26 cellular contexts compared by ENCODE assay signal in genomic region chr12:68490476-68490875, GRCh38.
DNase-seq lines count a peak whose midpoint lies in the region; ATAC-seq, FAIRE-seq and TF ChIP-seq lines count a peak whose summit lies in the region.
"Had no signal": no experiment of that assay in that cellular context is flagged by ENCODE, and none has a peak within 500 bp of the region (broad histone marks: within the 10 kb centered on the region; RNA-seq: fewer than 3 reads in every experiment).

No MANE protein-coding gene starts in this region.

- H2BK15ac ChIP-seq in H1 (ENCODE audit: low read length), result no peak overlapping the region

- FAIRE-seq in H1 (lab: Jason Lieb, UNC), result no peak
- FAIRE-seq: GM12878, H54, HepG2 had no signal

- H3K4me2 ChIP-seq in H1 (ENCODE audit: insufficient read depth in 1 of 2, low read depth in 2 of 2, low read length in 2 of 2), result no peak overlapping the region
- no peak overlapping the region for H3K4me2 ChIP-seq in neural cell (ENCODE audit: low read length)
- H3K4me2 ChIP-seq in OCI-LY7 (ENCODE audit: low read length), result no peak overlapping the region

- no peak overlapping the region for H3K18ac ChIP-seq in H1 (ENCODE audit: extremely low read depth, low read length)

- H3K4me3 ChIP-seq in H1 (ENCODE audit: extremely low read depth in 1 of 4, insufficient read depth in 2 of 4, low read depth in 3 of 4, low read length in 4 of 4), result no peak overlapping the region
- no peak overlapping the region for H3K4me3 ChIP-seq in neural cell (ENCODE audit: low read length)
- H3K4me3 ChIP-seq in OCI-LY7 (ENCODE audit: low read depth, low read length, poor library complexity, severe bottlenecking), result no peak overlapping the region
- H3K4me3 ChIP-seq: GM12878, SJCRH30 had no signal

- 83% methylated on average over 1 of the region's 1 CpG; no CpG with 5 or more reads in 1 of the 2 experiments for WGBS in H1 (ENCODE audit: extremely low coverage in 1 of 2, insufficient coverage in 1 of 2, insufficient read length in 1 of 2, insufficient replicate concordance in 2 of 2, low coverage in 1 of 2, low lambda C conversion rate in 2 of 2, missing lambda C conversion rate in 1 of 2), 2 experiments

- no peaks in the 10 kb centered on the region for H3F3A ChIP-seq in neural cell (ENCODE audit: insufficient read depth, low read length, poor library complexity, severe bottlenecking)

- no peak overlapping the region for H4K5ac ChIP-seq in H1 (ENCODE audit: insufficient read length, low read depth, low read length)

- H3K27ac Mint-ChIP-seq in activated naive CD8-positive, alpha-beta T cell treated with anti-CD3 and anti-CD28 coated beads, Interleukin-2, amount 50 U/mL, for 24 hours, result peak overlapping the region; percentile 20
- H3K27ac Mint-ChIP-seq in activated naive CD8-positive, alpha-beta T cell treated with anti-CD3 and anti-CD28 coated beads for 36 hours, result no peak overlapping the region
- H3K27ac Mint-ChIP-seq: CD4-positive, CD25-positive, alpha-beta regulatory T cell had no signal

- peaks cover 13% of the 10 kb centered on the region for H3K4me1 Mint-ChIP-seq in activated naive CD8-positive, alpha-beta T cell treated with anti-CD3 and anti-CD28 coated beads, Interleukin-2, amount 50 U/mL, for 24 hours
- H3K4me1 Mint-ChIP-seq in activated naive CD8-positive, alpha-beta T cell treated with anti-CD3 and anti-CD28 coated beads for 36 hours, result peaks cover 11% of the 10 kb centered on the region

- H4K91ac ChIP-seq in H1 (replicated peaks; ENCODE audit: insufficient read length, low read length), result no peak overlapping the region

- H3K79me2 ChIP-seq in H1 (ENCODE audit: control insufficient read depth in 1 of 2, insufficient read depth in 2 of 2, low read length in 2 of 2) (no peaks in the 10 kb centered on the region), neural cell (replicated peaks; ENCODE audit: insufficient read depth, low read length) (no peaks in the 10 kb centered on the region), OCI-LY7 (ENCODE audit: insufficient read depth, low read depth, low read length) (no peaks in the 10 kb centered on the region)

- H3K36me3 Mint-ChIP-seq in activated naive CD8-positive, alpha-beta T cell treated with anti-CD3 and anti-CD28 coated beads, Interleukin-2, amount 50 U/mL, for 24 hours (ENCODE audit: low read depth), result no peaks in the 10 kb centered on the region
- H3K36me3 Mint-ChIP-seq in activated naive CD8-positive, alpha-beta T cell treated with anti-CD3 and anti-CD28 coated beads for 36 hours, result peaks cover 3% of the 10 kb centered on the region

- no peak for ATAC-seq in activated naive CD8-positive, alpha-beta T cell treated with anti-CD3 and anti-CD28 coated beads, Interleukin-2, amount 50 U/mL, for 24 hours
- ATAC-seq in GM21717 (IDR thresholded peaks at IDR 0.05; ENCODE audit: unreplicated experiment) (no peak), HG03045 (IDR thresholded peaks at IDR 0.05; ENCODE audit: unreplicated experiment) (no peak)
- ATAC-seq: GM12878, HepG2, PC-3, Right ventricle myocardium inferior, SK-N-SH treated with all-trans-retinoic acid at 6 μM for 48 hours had no signal

- no peak overlapping the region for H3K56ac ChIP-seq in H1 (replicated peaks; ENCODE audit: insufficient read length, low read depth, low read length)

- H2BK20ac ChIP-seq in H1 (ENCODE audit: low read length), result no peak overlapping the region

- H4K20me1 ChIP-seq in H1 (replicated peaks in 1 of 2; ENCODE audit: control insufficient read depth in 1 of 2, insufficient read depth in 2 of 2, low read length in 2 of 2) (no peaks in the 10 kb centered on the region), neural cell (ENCODE audit: insufficient read depth) (no peaks in the 10 kb centered on the region), OCI-LY7 (ENCODE audit: insufficient read depth, low read length) (no peaks in the 10 kb centered on the region)

- POLR2A ChIA-PET in H1 (lab: Charles Lee; ENCODE audit: partially characterized antibody), result no interaction called here
- POLR2A ChIA-PET in OCI-LY7 (lab: Charles Lee), result interaction anchor here (0.6 to 1.1 kb wide), 2 partner anchors 9 to 48 kb away, joined by 3 read pairs; no protein-coding TSS in a partner anchor

- peaks cover 4% of the 10 kb centered on the region for H3K9me3 Mint-ChIP-seq in activated naive CD8-positive, alpha-beta T cell treated with anti-CD3 and anti-CD28 coated beads, Interleukin-2, amount 50 U/mL, for 24 hours
- H3K9me3 Mint-ChIP-seq in activated naive CD8-positive, alpha-beta T cell treated with anti-CD3 and anti-CD28 coated beads for 36 hours, result peaks cover 3% of the 10 kb centered on the region

- TF ChIP-seq EP300 in H1 (IDR thresholded peaks at IDR 0.05; ENCODE audit: borderline replicate concordance in 1 of 2, low read depth in 2 of 2, low read length in 2 of 2), result no peak
- TF ChIP-seq EP300 in neural cell (conservative IDR thresholded peaks at IDR 0.05; ENCODE audit: poor library complexity, severe bottlenecking), result peak; percentile 30

- no peak overlapping the region for H2AK5ac ChIP-seq in H1 (ENCODE audit: low read depth, low read length)

- TF ChIP-seq RAD21 in H1 (IDR thresholded peaks at IDR 0.05 in 1 of 2, conservative IDR thresholded peaks at IDR 0.05 in 1 of 2; ENCODE audit: low read depth in 2 of 2, low read length in 2 of 2) (no peak), neural cell (conservative IDR thresholded peaks at IDR 0.05) (no peak)

- H2BK5ac ChIP-seq in H1 (ENCODE audit: low read depth, low read length), result no peak overlapping the region

- no peak for TF ChIP-seq POLR2A in H1 (IDR thresholded peaks at IDR 0.05; ENCODE audit: control extremely low read depth in 1 of 2, low read depth in 2 of 2, low read length in 2 of 2)

- no TSS peak for BruUV-seq in OCI-LY7 (replicated peaks; lab: Mats Ljungman, UMichigan)

- no peaks in the 10 kb centered on the region for H3K27me3 Mint-ChIP-seq in activated naive CD8-positive, alpha-beta T cell treated with anti-CD3 and anti-CD28 coated beads, Interleukin-2, amount 50 U/mL, for 24 hours
- H3K27me3 Mint-ChIP-seq in activated naive CD8-positive, alpha-beta T cell treated with anti-CD3 and anti-CD28 coated beads for 36 hours, result no peaks in the 10 kb centered on the region

- H2AFZ ChIP-seq in H1 (ENCODE audit: low read length), result peak overlapping the region; percentile 59; the same call in 1 of the 2 replicates
- no peak overlapping the region for H2AFZ ChIP-seq in neural cell (ENCODE audit: low read depth, low read length)
- no peak overlapping the region for H2AFZ ChIP-seq in OCI-LY7 (ENCODE audit: low read length)

- no peak overlapping the region for H2BK120ac ChIP-seq in H1 (replicated peaks; ENCODE audit: low read depth, low read length)

- no peaks in the 10 kb centered on the region for H3K23me2 ChIP-seq in H1 (ENCODE audit: low read depth, low read length)

- intact Hi-C loops in OCI-LY7 (cut with micrococcal nuclease; ENCODE audit: unreplicated experiment), result no loop called here

- H4K8ac ChIP-seq in H1 (ENCODE audit: extremely low read depth, insufficient read depth, low read length), result no peak overlapping the region

- H3K23ac ChIP-seq in H1 (ENCODE audit: insufficient read length), result no peak overlapping the region

- no peak overlapping the region for H3K4ac ChIP-seq in H1 (replicated peaks; ENCODE audit: insufficient read length, low read depth, low read length)

- no peak overlapping the region for H2BK12ac ChIP-seq in H1 (ENCODE audit: low read depth, low read length)

- H3K27me3 ChIP-seq in H1 (replicated peaks in 1 of 4; ENCODE audit: control insufficient read depth in 3 of 4, extremely low read depth in 1 of 4, insufficient read depth in 3 of 4, low read length in 3 of 4), result no peaks in the 10 kb centered on the region
- no peaks in the 10 kb centered on the region for H3K27me3 ChIP-seq in neural cell (ENCODE audit: insufficient read depth, low read depth, low read length)

- H3K9ac ChIP-seq in H1 (replicated peaks in 1 of 4; ENCODE audit: extremely low read depth in 1 of 4, low read depth in 3 of 4, low read length in 3 of 4), result no peak overlapping the region
- no peak overlapping the region for H3K9ac ChIP-seq in neural cell (ENCODE audit: low read length)

- CTCF ChIA-PET in H1 (lab: Charles Lee; ENCODE audit: partially characterized antibody), result no interaction called here
- CTCF ChIA-PET in OCI-LY7 (lab: Charles Lee; ENCODE audit: unreplicated experiment), result no interaction called here

- H3K36me3 ChIP-seq in H1 (ENCODE audit: control insufficient read depth in 2 of 4, insufficient read depth in 4 of 4, low read length in 3 of 4), result no peaks in the 10 kb centered on the region
- no peaks in the 10 kb centered on the region for H3K36me3 ChIP-seq in neural cell (ENCODE audit: insufficient read depth, low read length)
- no peaks in the 10 kb centered on the region for H3K36me3 ChIP-seq in OCI-LY7 (ENCODE audit: insufficient read depth, low read length)
- H3K36me3 ChIP-seq: SJCRH30 had no signal

- TF ChIP-seq CTCF in H1 (IDR thresholded peaks at IDR 0.05; ENCODE audit: control extremely low read depth in 1 of 3, insufficient read depth in 1 of 3, low read depth in 1 of 3, low read length in 3 of 3), result no peak
- TF ChIP-seq CTCF in neural cell (IDR thresholded peaks at IDR 0.05; ENCODE audit: poor library complexity, severe bottlenecking), result no peak
- TF ChIP-seq CTCF in OCI-LY7 (conservative IDR thresholded peaks at IDR 0.05; ENCODE audit: low read length), result no peak

- no peak overlapping the region for H3K4me3 Mint-ChIP-seq in activated naive CD8-positive, alpha-beta T cell treated with anti-CD3 and anti-CD28 coated beads, Interleukin-2, amount 50 U/mL, for 24 hours
- no peak overlapping the region for H3K4me3 Mint-ChIP-seq in activated naive CD8-positive, alpha-beta T cell treated with anti-CD3 and anti-CD28 coated beads for 36 hours
- H3K4me3 Mint-ChIP-seq: CD4-positive, CD25-positive, alpha-beta regulatory T cell had no signal

- H3K79me1 ChIP-seq in H1 (ENCODE audit: low read depth, low read length), result no peaks in the 10 kb centered on the region

- no peak overlapping the region for H3K14ac ChIP-seq in H1 (ENCODE audit: insufficient read length)

- no peaks in the 10 kb centered on the region for H3K9me2 ChIP-seq in neural cell (ENCODE audit: insufficient read depth, low read length)
- H3K9me2 ChIP-seq in OCI-LY7 (ENCODE audit: insufficient read depth, low read length), result no peaks in the 10 kb centered on the region

- no peaks in the 10 kb centered on the region for H3K9me3 ChIP-seq in H1 (ENCODE audit: insufficient read depth in 2 of 2, low read depth in 1 of 2, low read length in 1 of 2)
- H3K9me3 ChIP-seq in neural cell (ENCODE audit: low read length), result no peaks in the 10 kb centered on the region
- H3K9me3 ChIP-seq in OCI-LY7 (ENCODE audit: low read length), result no peaks in the 10 kb centered on the region
- H3K9me3 ChIP-seq: SJCRH30 had no signal

- no peak for DNase-seq in activated naive CD8-positive, alpha-beta T cell treated with anti-CD3 and anti-CD28 coated beads, Interleukin-2, amount 50 U/mL, for 24 hours
- no peak for DNase-seq in activated naive CD8-positive, alpha-beta T cell treated with anti-CD3 and anti-CD28 coated beads for 36 hours
- DNase-seq in H1 (ENCODE audit: low read depth in 1 of 2, low spot score in 2 of 2) (no peak), OCI-LY7 (ENCODE audit: low spot score) (no peak), SKM-1 treated with dmso at 0.1 percent for 144 hours (lab: John Stamatoyannopoulos, UW; ENCODE audit: unreplicated experiment) (no peak)
- DNase-seq: 8988T; CD4-positive, CD25-positive, alpha-beta regulatory T cell; EL; GDM1; Kasumi-1; NCI-H1105; NCI-H146; NCI-H1930; NCI-H2107; NCI-H524; NCI-H748 treated with DMSO at 0.1 percent for 48 hours; PC-3; SJCRH30 had no signal

- no peak overlapping the region for H3K27ac ChIP-seq in H1 (ENCODE audit: low read depth, low read length)
- no peak overlapping the region for H3K27ac ChIP-seq in neural cell (ENCODE audit: low read length)
- H3K27ac ChIP-seq in OCI-LY7 (ENCODE audit: low read depth, low read length, poor library complexity, severe bottlenecking), result no peak overlapping the region
- H3K27ac ChIP-seq: SJCRH30 had no signal

- H3K4me1 ChIP-seq in H1 (replicated peaks in 1 of 4; ENCODE audit: control insufficient read depth in 3 of 4, insufficient read depth in 4 of 4, low read length in 3 of 4) (peaks cover 0 to 4% (median 1%) of the 10 kb centered on the region in 4 experiments; a peak in 1 of 7 replicates), OCI-LY7 (ENCODE audit: insufficient read depth, low read length, poor library complexity, severe bottlenecking) (no peaks in the 10 kb centered on the region)
- H3K4me1 ChIP-seq: SJCRH30 had no signal
